ENCODE assay signal across 29 cellular contexts in genomic region chr2:158879229-158879903, GRCh38.
"Had no signal": no experiment of that assay in that cellular context is flagged by ENCODE, and none has a peak within 500 bp of the region (broad histone marks: within the 10 kb centered on the region; RNA-seq: fewer than 3 reads in every experiment).

No MANE protein-coding gene starts in this region.

- H3K4me3 ChIP-seq: body of pancreas, SJCRH30 had no signal

- H3K36me3 ChIP-seq: SJCRH30 had no signal

- DNase-seq: activated B cell treated with CpG ODN at 0.5 μM for 24 hours; activated CD4-positive, alpha-beta T cell treated with anti-CD3 and anti-CD28 coated beads for 1 hour; activated CD4-positive, alpha-beta T cell treated with anti-CD3 and anti-CD28 coated beads, Interleukin-2, amount 10 ng/mL, durations not matched to agents 24 days and 14 days; activated CD4-positive, alpha-beta T cell treated with anti-CD3 and anti-CD28 coated beads, Interleukin-2, amount 50 U/mL, for 48 hours; activated CD8-positive, alpha-beta memory T cell treated with anti-CD3 and anti-CD28 coated beads, Interleukin-2, amount 10 ng/mL, durations not matched to agents 7 days and 5 days; activated effector memory CD4-positive, alpha-beta T cell treated with Interleukin-2 at 50 U/mL for 16 hours; activated naive CD4-positive, alpha-beta T cell; activated T-cell treated with anti-CD3 and anti-CD28 coated beads, Interleukin-2, amount 50 U/mL, for 24 hours; aorta; body of pancreas; central memory CD4-positive, alpha-beta T cell; Karpas-422; MM.1S; NCI-H1105 treated with DMSO at 0.1 percent for 48 hours; NCI-H1930; NCI-H2107; NCI-H2171 treated with DMSO at 0.1 percent for 48 hours; NCI-H226; NCI-H526; NCI-H82; NK-92 treated with Interleukin-12 subunit alpha and Interleukin-12 subunit beta, amount 100 ng/mL, for 24 hours; OCI-M1; Right ventricle myocardium superior; SJCRH30; SK-N-SH; SW 1271 had no signal

- H3K4me2 ChIP-seq: SK-N-SH had no signal

- H3K27ac ChIP-seq: body of pancreas, RWPE1, SJCRH30 had no signal

- ATAC-seq: activated CD8-positive, alpha-beta memory T cell treated with anti-CD3 and anti-CD28 coated beads, Interleukin-2, amount 10 ng/mL, durations not matched to agents 7 days and 5 days; body of pancreas; Panc1 had no signal

- H3K9ac ChIP-seq: SK-N-SH had no signal

- H3K9me3 ChIP-seq: body of pancreas, SJCRH30, SK-N-SH had no signal

- FAIRE-seq: bronchial epithelial cell had no signal

- H3K4me1 ChIP-seq: body of pancreas, SJCRH30 had no signal

- H3K27me3 ChIP-seq: body of pancreas, SJCRH30 had no signal
